ENCODE assay signal across 13 cellular contexts in the genomic region with DNA sequence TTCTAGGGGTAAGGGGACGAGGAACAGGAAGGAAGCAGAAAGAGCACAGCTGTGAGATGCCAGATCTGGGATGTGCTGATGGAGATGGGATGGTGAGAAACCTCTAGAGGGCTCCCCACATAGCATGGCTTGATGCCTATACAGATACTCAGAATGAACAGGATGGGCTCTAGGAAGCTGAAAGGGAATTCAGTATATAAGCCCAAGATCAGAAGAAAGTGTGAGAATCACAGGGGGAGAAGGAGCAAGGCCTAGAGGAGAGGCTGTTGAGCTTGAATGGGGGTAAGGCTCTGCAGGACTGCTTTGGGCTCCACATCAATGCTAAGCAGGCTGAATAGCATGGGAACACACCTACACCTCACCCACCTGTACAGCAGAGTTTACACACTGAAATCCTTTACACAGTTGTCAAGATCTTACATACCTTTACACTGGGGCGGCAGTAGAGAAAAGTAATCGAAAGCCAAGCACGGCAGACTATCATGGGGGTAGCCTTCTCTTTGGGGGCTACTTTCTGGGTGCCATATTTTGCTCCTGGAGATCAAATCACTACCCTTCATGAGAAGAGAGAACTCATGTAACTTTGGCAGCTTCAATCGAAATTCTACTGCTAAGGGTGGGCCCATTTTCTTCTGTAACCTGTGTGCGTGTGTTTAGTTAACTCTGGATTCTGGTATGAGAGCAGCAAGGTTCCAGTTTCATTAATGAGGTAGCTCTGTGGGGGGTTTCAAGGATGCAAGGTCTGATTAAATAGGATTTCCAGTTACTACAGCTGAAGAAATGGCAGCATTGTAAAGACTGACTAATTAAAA. TPM values are rescaled to one million over a fixed set of nuclear protein-coding genes. Genes with fewer than 3 reads are reported as not detected.
DNase-seq lines count a peak whose midpoint lies in the region; ATAC-seq and TF ChIP-seq lines count a peak whose summit lies in the region.
"Had no signal": no experiment of that assay in that cellular context is flagged by ENCODE, and none has a peak within 500 bp of the region (broad histone marks: within the 10 kb centered on the region; RNA-seq: fewer than 3 reads in every experiment).

No MANE protein-coding gene starts in this region.

- no peak for TF ChIP-seq POLR2A in uterus (IDR thresholded peaks at IDR 0.05)

- H3K4me3 Mint-ChIP-seq in CD8-positive, alpha-beta T cell = no peak overlapping the region
- H3K4me3 Mint-ChIP-seq in activated CD4-positive, alpha-beta memory T cell treated with anti-CD3 and anti-CD28 coated beads for 36 hours = peak overlapping the region; percentile 38
- no peak overlapping the region for H3K4me3 Mint-ChIP-seq in glutamatergic neuron (ENCODE audit: unreplicated experiment)

- no peaks in the 10 kb centered on the region for H3K36me3 ChIP-seq in CD8-positive, alpha-beta T cell (ENCODE audit: insufficient read depth, low read length)
- no peaks in the 10 kb centered on the region for H3K36me3 ChIP-seq in uterus
- H3K36me3 ChIP-seq: left ventricle myocardium inferior had no signal

- H3K36me3 Mint-ChIP-seq in CD8-positive, alpha-beta T cell = peaks cover 13% of the 10 kb centered on the region
- H3K36me3 Mint-ChIP-seq in activated CD4-positive, alpha-beta memory T cell treated with anti-CD3 and anti-CD28 coated beads for 36 hours = peaks cover 44% of the 10 kb centered on the region
- H3K36me3 Mint-ChIP-seq in glutamatergic neuron (ENCODE audit: unreplicated experiment) = peaks cover 10% of the 10 kb centered on the region

- peaks cover 55% of the 10 kb centered on the region for H3K4me1 Mint-ChIP-seq in CD8-positive, alpha-beta T cell (ENCODE audit: low read depth)
- peaks cover 78% of the 10 kb centered on the region for H3K4me1 Mint-ChIP-seq in activated CD4-positive, alpha-beta memory T cell treated with anti-CD3 and anti-CD28 coated beads for 36 hours (ENCODE audit: low read depth)
- H3K4me1 Mint-ChIP-seq in glutamatergic neuron (ENCODE audit: low read depth, unreplicated experiment) = peaks cover 7% of the 10 kb centered on the region

- no peaks in the 10 kb centered on the region for H3K27me3 ChIP-seq in CD8-positive, alpha-beta T cell (ENCODE audit: insufficient read depth, low read length)
- no peaks in the 10 kb centered on the region for H3K27me3 ChIP-seq in uterus

- peaks cover 28% of the 10 kb centered on the region for H3K4me1 ChIP-seq in CD8-positive, alpha-beta T cell (ENCODE audit: insufficient read depth, low read length)
- no peaks in the 10 kb centered on the region for H3K4me1 ChIP-seq in uterus

- no peak overlapping the region for H3K27ac ChIP-seq in CD8-positive, alpha-beta T cell (ENCODE audit: low read depth, low read length)
- no peak overlapping the region for H3K27ac ChIP-seq in uterus
- H3K27ac ChIP-seq: HL-60, left ventricle myocardium inferior had no signal

- CTCF ChIA-PET in CD8-positive, alpha-beta T cell (lab: Charles Lee) = interaction anchor here (0.9 to 2.4 kb wide), 6 partner anchors 8 to 225 kb away, joined by 3 to 12 read pairs (median 4); no protein-coding TSS in a partner anchor
- CTCF ChIA-PET in activated CD4-positive, alpha-beta memory T cell treated with anti-CD3 and anti-CD28 coated beads for 36 hours (lab: Charles Lee) = interaction anchor here (0.6 to 2.8 kb wide), 11 partner anchors 10 to 186 kb away, joined by 3 to 19 read pairs (median 5); no protein-coding TSS in a partner anchor

- H3K4me3 ChIP-seq in AG09309 (ENCODE audit: control insufficient read depth, low read depth, low read length) = no peak overlapping the region
- no peak overlapping the region for H3K4me3 ChIP-seq in CD8-positive, alpha-beta T cell (ENCODE audit: low read depth, low read length)
- H3K4me3 ChIP-seq in uterus = no peak overlapping the region
- H3K4me3 ChIP-seq: left ventricle myocardium inferior had no signal

- peaks cover 6% of the 10 kb centered on the region for H3K9me3 Mint-ChIP-seq in CD8-positive, alpha-beta T cell
- peaks cover 13% of the 10 kb centered on the region for H3K9me3 Mint-ChIP-seq in activated CD4-positive, alpha-beta memory T cell treated with anti-CD3 and anti-CD28 coated beads for 36 hours
- peaks cover 4% of the 10 kb centered on the region for H3K9me3 Mint-ChIP-seq in glutamatergic neuron (ENCODE audit: unreplicated experiment)

- POLR2A ChIA-PET in CD8-positive, alpha-beta T cell (lab: Charles Lee) = interaction anchor here (0.6 to 1.9 kb wide), 2 partner anchors 8 to 31 kb away, joined by 3 to 4 read pairs; no protein-coding TSS in a partner anchor
- POLR2A ChIA-PET in activated CD4-positive, alpha-beta memory T cell treated with anti-CD3 and anti-CD28 coated beads for 36 hours (lab: Charles Lee) = interaction anchor here (1.1 to 6.5 kb wide), 6 partner anchors 10 to 328 kb away, joined by 4 to 64 read pairs (median 7); a partner anchor contains a TSS

- H3K27me3 Mint-ChIP-seq in CD8-positive, alpha-beta T cell (ENCODE audit: low read depth) = peaks cover 5% of the 10 kb centered on the region
- H3K27me3 Mint-ChIP-seq in activated CD4-positive, alpha-beta memory T cell treated with anti-CD3 and anti-CD28 coated beads for 36 hours = peaks cover 14% of the 10 kb centered on the region
- peaks cover 6% of the 10 kb centered on the region for H3K27me3 Mint-ChIP-seq in glutamatergic neuron (ENCODE audit: unreplicated experiment)

- TF ChIP-seq CTCF in AG09309 (IDR thresholded peaks at IDR 0.05; ENCODE audit: control insufficient read depth, insufficient read depth, low read depth, low read length, missing control alignments) (peak; percentile 20), glutamatergic neuron (IDR thresholded peaks at IDR 0.05; ENCODE audit: partially characterized antibody, unreplicated experiment) (no peak), uterus (IDR thresholded peaks at IDR 0.05) (no peak)
- TF ChIP-seq CTCF in CD8-positive, alpha-beta T cell (IDR thresholded peaks at IDR 0.05) = no peak

- ATAC-seq in CD8-positive, alpha-beta T cell = no peak
- peak; percentile 10 for ATAC-seq in esophagus mucosa
- ATAC-seq: right cardiac atrium had no signal

- H3K27ac Mint-ChIP-seq in CD8-positive, alpha-beta T cell = peak overlapping the region; percentile 42
- peak overlapping the region; percentile 87 for H3K27ac Mint-ChIP-seq in activated CD4-positive, alpha-beta memory T cell treated with anti-CD3 and anti-CD28 coated beads for 36 hours
- no peak overlapping the region for H3K27ac Mint-ChIP-seq in glutamatergic neuron (ENCODE audit: unreplicated experiment)

- intact Hi-C loops in CD8-positive, alpha-beta T cell (cut with DNase I, micrococcal nuclease) = loop anchor here (10.0 kb wide), 2 partner anchors 216 to 226 kb away; a partner anchor contains a TSS
- intact Hi-C loops in activated CD4-positive, alpha-beta memory T cell treated with anti-CD3 and anti-CD28 coated beads for 36 hours (cut with micrococcal nuclease) = loop anchor here (1.0 to 10.0 kb wide), 9 partner anchors 9 to 706 kb away; a partner anchor contains a TSS
- intact Hi-C loops in uterus (cut with DNase I; ENCODE audit: low total_unique reads) = no loop called here

- DNase-seq in AG09309 (ENCODE audit: low read depth) (no peak), glutamatergic neuron (no peak), uterus (no peak), kidney glomerular epithelial cell (lab: John Stamatoyannopoulos, UW) (no peak)
- no peak for DNase-seq in CD8-positive, alpha-beta T cell
- peak; percentile 31 for DNase-seq in activated CD4-positive, alpha-beta memory T cell treated with anti-CD3 and anti-CD28 coated beads for 36 hours
- DNase-seq: effector memory CD4-positive, alpha-beta T cell; GOT3; left ventricle myocardium inferior; right cardiac atrium had no signal

- H3K9me3 ChIP-seq in CD8-positive, alpha-beta T cell (ENCODE audit: low read length) = no peaks in the 10 kb centered on the region
- H3K9me3 ChIP-seq in uterus = no peaks in the 10 kb centered on the region

RNA-seq across cellular contexts. Expression of a gene that starts 30.6 kb away (rescaled TPM):
- 10 to 100 TPM in 1 of 2 experiments, 1 to 10 TPM in 1; 10.0 to 13.1 TPM for total RNA-seq in CD8-positive, alpha-beta T cell
- 100 to 1,000 TPM; 124 to 126 TPM for total RNA-seq in activated CD4-positive, alpha-beta memory T cell treated with anti-CD3 and anti-CD28 coated beads for 36 hours
- total RNA-seq in esophagus mucosa (249 TPM), glutamatergic neuron (ENCODE audit: unreplicated experiment) (0.54 TPM), uterus (10 to 100 TPM in 2 of 4 donors, 1 to 10 TPM in 2; 6.0 to 37.4 (median 17.4) TPM)
- total RNA-seq: MCF 10A had no signal
